Comparison of ENCODE assay signal across 21 cellular contexts in the genomic region with DNA sequence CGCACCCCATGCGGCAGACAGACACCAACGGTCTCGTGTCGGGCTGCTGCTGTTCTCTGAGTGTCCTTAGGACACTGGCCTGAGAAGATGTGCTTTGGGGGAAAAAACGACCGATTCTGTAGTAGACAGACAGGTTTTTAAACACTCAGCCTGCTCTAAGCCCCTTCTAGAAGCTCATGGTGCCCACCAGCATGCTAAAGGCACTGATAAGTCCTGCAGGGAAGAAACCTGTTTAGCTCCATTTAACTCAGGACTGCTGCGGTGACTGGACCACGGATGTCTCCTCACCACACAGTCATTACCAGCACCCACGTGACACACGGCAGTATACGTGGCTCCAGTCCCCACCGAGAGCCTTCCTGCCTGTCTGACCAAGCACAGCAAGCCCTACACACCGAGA. TPM values are rescaled to one million over a fixed set of nuclear protein-coding genes. Genes with fewer than 3 reads are reported as not detected.
DNase-seq lines count a peak whose midpoint lies in the region; ATAC-seq and TF ChIP-seq lines count a peak whose summit lies in the region.
"Had no signal": no experiment of that assay in that cellular context is flagged by ENCODE, and none has a peak within 500 bp of the region (broad histone marks: within the 10 kb centered on the region; RNA-seq: fewer than 3 reads in every experiment).

No MANE protein-coding gene starts in this region.

- DNase-seq in IMR-90 (no peak), RWPE1 (ENCODE audit: low spot score) (no peak), hepatocyte (ENCODE audit: low spot score) (no peak), transverse colon (no peak), GM19240 (ENCODE audit: insufficient read length, low spot score) (no peak), C1 segment of cervical spinal cord (lab: John Stamatoyannopoulos, UW) (no peak), NCI-H187 treated with DMSO at 0.1 percent for 48 hours (lab: John Stamatoyannopoulos, UW) (no peak)
- DNase-seq: Caco-2; CD4-positive, CD25-positive, alpha-beta regulatory T cell; CD8-positive, alpha-beta T cell; DMS153; DND-41; GM23248; H9; HFFc6 had no signal

- H3K36me3 ChIP-seq in IMR-90 (ENCODE audit: control insufficient read depth, insufficient read depth, low read length) (peaks cover 23% of the 10 kb centered on the region), hepatocyte (replicated peaks; ENCODE audit: insufficient read depth, low read depth) (no peaks in the 10 kb centered on the region), transverse colon (peaks cover 0 to 8% (median 0%) of the 10 kb centered on the region in 4 donors)

- no peaks in the 10 kb centered on the region for H3K9me2 ChIP-seq in hepatocyte (replicated peaks; ENCODE audit: insufficient read depth)

- POLR2A ChIA-PET in IMR-90 (lab: Charles Lee; ENCODE audit: unreplicated experiment) = no interaction called here
- POLR2A ChIA-PET in RWPE1 (lab: Yijun Ruan, JAX; ENCODE audit: low non-redundant PET) = no interaction called here

- TF ChIP-seq EP300 in transverse colon (IDR thresholded peaks at IDR 0.05; ENCODE audit: low read depth) = no peak

- H3K4me1 ChIP-seq in IMR-90 (ENCODE audit: control insufficient read depth, insufficient read depth, low read length) (peaks cover 4% of the 10 kb centered on the region; the same call in 1 of the 2 replicates), hepatocyte (ENCODE audit: insufficient read depth) (peaks cover 4% of the 10 kb centered on the region), transverse colon (peaks cover 0 to 9% (median 3%) of the 10 kb centered on the region in 4 donors)
- H3K4me1 ChIP-seq: Caco-2 had no signal

- H3K79me2 ChIP-seq in hepatocyte = no peaks in the 10 kb centered on the region

- no peak overlapping the region for H2AK9ac ChIP-seq in IMR-90 (replicated peaks; ENCODE audit: low read depth, low read length, poor library complexity)

- no TSS peak for BruUV-seq in IMR-90 (replicated peaks; lab: Mats Ljungman, UMichigan)

- intact Hi-C loops in IMR-90 (cut with micrococcal nuclease) = no loop called here
- intact Hi-C loops in transverse colon (cut with DNase I; ENCODE audit: low total_unique reads) = no loop called here

- H2BK120ac ChIP-seq in IMR-90 (ENCODE audit: low read depth, low read length) = no peak overlapping the region

- no peak overlapping the region for H2BK5ac ChIP-seq in IMR-90 (ENCODE audit: low read depth, low read length, poor library complexity, severe bottlenecking)

- in situ Hi-C loops in IMR-90 (cut with MboI; ENCODE audit: low sequenced_read_pairs) = no loop called here
- in situ Hi-C loops in transverse colon (cut with MboI; ENCODE audit: low pct_ligation_motif_present in 1 of 4, low pct_unique_long_range_greater_than_20kb in 1 of 4, low sequenced_read_pairs in 3 of 4) = no loop called here

- H3K9me3 ChIP-seq in IMR-90 (ENCODE audit: control insufficient read depth, insufficient read depth, low read length) (no peaks in the 10 kb centered on the region), hepatocyte (ENCODE audit: low read depth) (no peaks in the 10 kb centered on the region), transverse colon (no peaks in the 10 kb centered on the region)
- H3K9me3 ChIP-seq: Caco-2 had no signal

- H3K4me3 ChIP-seq in IMR-90 (ENCODE audit: insufficient read depth, low read depth, low read length) = no peak overlapping the region
- no peak overlapping the region for H3K4me3 ChIP-seq in hepatocyte
- H3K4me3 ChIP-seq in transverse colon = no peak overlapping the region
- H3K4me3 ChIP-seq: GM23248 had no signal

- H2AFZ ChIP-seq in IMR-90 (replicated peaks; ENCODE audit: low read length, poor library complexity) (no peak overlapping the region), hepatocyte (no peak overlapping the region)
- H2AFZ ChIP-seq: GM23248 had no signal

- H4K8ac ChIP-seq in IMR-90 (ENCODE audit: low read depth in 2 of 2, low read length in 2 of 2) = no peak overlapping the region

- H3K23ac ChIP-seq in IMR-90 (ENCODE audit: low read depth, low read length) = no peak overlapping the region

- H2BK15ac ChIP-seq in IMR-90 (ENCODE audit: low read depth, low read length) = no peak overlapping the region

- dilution Hi-C loops in IMR-90 (cut with HindIII; ENCODE audit: low sequenced_read_pairs, unreplicated experiment) = no loop called here

- CTCF ChIA-PET in IMR-90 (lab: Yijun Ruan, JAX) = no interaction called here
- CTCF ChIA-PET in RWPE1 (lab: Yijun Ruan, JAX) = no interaction called here

- no peak overlapping the region for H3K14ac ChIP-seq in IMR-90 (replicated peaks; ENCODE audit: low read depth, low read length)

- H3K9me1 ChIP-seq in IMR-90 (ENCODE audit: insufficient read depth, low read length) = no peaks in the 10 kb centered on the region

- no peak for ATAC-seq in IMR-90 (ENCODE audit: low read depth)
- ATAC-seq: CD8-positive, alpha-beta T cell; HCT116 had no signal

- no peak for TF ChIP-seq CTCF in IMR-90 (conservative IDR thresholded peaks at IDR 0.05; ENCODE audit: low read depth, low read length)
- no peak for TF ChIP-seq CTCF in RWPE1 (conservative IDR thresholded peaks at IDR 0.05; ENCODE audit: low read depth)
- TF ChIP-seq CTCF in hepatocyte (IDR thresholded peaks at IDR 0.05; ENCODE audit: poor library complexity) = no peak
- no peak for TF ChIP-seq CTCF in transverse colon (IDR thresholded peaks at IDR 0.05)

- no peaks in the 10 kb centered on the region for H3K27me3 ChIP-seq in IMR-90 (ENCODE audit: control insufficient read depth, insufficient read depth, low read length)
- H3K27me3 ChIP-seq in hepatocyte = no peaks in the 10 kb centered on the region
- H3K27me3 ChIP-seq in transverse colon = no peaks in the 10 kb centered on the region

- H3K4ac ChIP-seq in IMR-90 (ENCODE audit: low read depth, low read length) = no peak overlapping the region

- H2BK20ac ChIP-seq in IMR-90 (ENCODE audit: low read depth, low read length) = no peak overlapping the region

- H4K5ac ChIP-seq in IMR-90 (ENCODE audit: low read depth, low read length) = no peak overlapping the region; the same call in 1 of the 2 replicates

- H4K20me1 ChIP-seq in IMR-90 (ENCODE audit: insufficient read depth, low read length) (peaks cover 4% of the 10 kb centered on the region; the same call in 1 of the 2 replicates), hepatocyte (ENCODE audit: insufficient read depth, poor library complexity, severe bottlenecking) (no peaks in the 10 kb centered on the region)

- no peak overlapping the region for H3K9ac ChIP-seq in IMR-90 (ENCODE audit: low read depth, low read length)
- H3K9ac ChIP-seq: GM23248 had no signal

- H4K91ac ChIP-seq in IMR-90 (ENCODE audit: insufficient read depth, low read depth, low read length) = no peak overlapping the region

- TF ChIP-seq RAD21 in IMR-90 (IDR thresholded peaks at IDR 0.05; ENCODE audit: low read length) = no peak

- no peak overlapping the region for H3K4me2 ChIP-seq in IMR-90 (ENCODE audit: low read depth, low read length)
- no peak overlapping the region for H3K4me2 ChIP-seq in hepatocyte

- 82% methylated on average over 7 of the region's 14 CpGs; no CpG with 5 or more reads in 1 of the 2 experiments for WGBS in IMR-90 (ENCODE audit: extremely low coverage in 2 of 2, insufficient read length in 1 of 2), 2 experiments
- WGBS in hepatocyte (ENCODE audit: low lambda C conversion rate, missing lambda C conversion rate) = 92% methylated on average over 14 of the region's 14 CpGs
- WGBS in transverse colon (ENCODE audit: low coverage in 1 of 2), 2 donors = 90% methylated on average over 14 of the region's 14 CpGs; no CpG with 5 or more reads in 1 of the 2 donors

- no peak overlapping the region for H3K56ac ChIP-seq in IMR-90 (ENCODE audit: extremely low read depth, insufficient read depth, low read length)

- TF ChIP-seq POLR2A in IMR-90 (IDR thresholded peaks at IDR 0.05; ENCODE audit: low read depth, low read length) (no peak), transverse colon (IDR thresholded peaks at IDR 0.05) (no peak)

- no peaks in the 10 kb centered on the region for H3K79me1 ChIP-seq in IMR-90 (ENCODE audit: low read depth in 1 of 2, low read length in 2 of 2)

- peak overlapping the region; percentile 45; the same call in 1 of the 2 replicates for H3K27ac ChIP-seq in IMR-90 (ENCODE audit: insufficient read depth, low read length)
- peak overlapping the region; percentile 30 for H3K27ac ChIP-seq in RWPE1
- H3K27ac ChIP-seq in hepatocyte = peak overlapping the region; percentile 90
- peak overlapping the region in 3 of 4 donors; percentile 15 to 55 (median 25) for H3K27ac ChIP-seq in transverse colon
- H3K27ac ChIP-seq: C4-2B, GM23248 had no signal

- no peak overlapping the region for H2AK5ac ChIP-seq in IMR-90 (ENCODE audit: low read depth, low read length)

- no peak overlapping the region; the same call in 1 of the 2 replicates for H3K18ac ChIP-seq in IMR-90 (ENCODE audit: low read depth, low read length)

RNA-seq across cellular contexts. Expression of a gene that starts 19.1 kb away (rescaled TPM):
- total RNA-seq in IMR-90 (2012; rRNA removed) = 40.5 and 41.7 TPM in 2 replicates
- 157 and 209 TPM in 2 replicates for polyA plus RNA-seq in IMR-90 (2012; rRNA removed)
- 109 and 184 TPM in 2 replicates for polyA plus RNA-seq in IMR-90 (2012; cell fraction: cytosol; rRNA removed)
- 87.9 and 240 TPM in 2 replicates for polyA plus RNA-seq in IMR-90 (2012; cell fraction: nucleus; rRNA removed; ENCODE audit: low replicate concordance)
- 101 and 119 TPM in 2 replicates for total RNA-seq in hepatocyte
- 237 and 273 TPM in 2 replicates for polyA plus RNA-seq in hepatocyte
- 100 to 1,000 TPM in 2 of 4 donors, 10 to 100 TPM in 2; 81.6 to 221 (median 149) TPM for total RNA-seq in transverse colon

RNA-seq across cellular contexts. Expression of a gene that starts 26.0 kb away (rescaled TPM):
- 7.2 TPM in 2 replicates for total RNA-seq in IMR-90 (2012; rRNA removed)
- polyA plus RNA-seq in IMR-90 (2012; rRNA removed) = 30.2 and 32.5 TPM in 2 replicates
- polyA plus RNA-seq in IMR-90 (2012; cell fraction: cytosol; rRNA removed) = 28.6 and 42.1 TPM in 2 replicates
- polyA plus RNA-seq in IMR-90 (2012; cell fraction: nucleus; rRNA removed; ENCODE audit: low replicate concordance) = 24.8 and 44.6 TPM in 2 replicates
- total RNA-seq in hepatocyte = 19.6 and 22.4 TPM in 2 replicates
- 38.9 and 53.5 TPM in 2 replicates for polyA plus RNA-seq in hepatocyte
- 100 to 1,000 TPM in 1 of 4 donors, 10 to 100 TPM in 3; 45.7 to 101 (median 75.6) TPM for total RNA-seq in transverse colon

RNA-seq across cellular contexts. Expression of a gene that starts 26.1 kb away (rescaled TPM):
- 84.2 and 102 TPM in 2 replicates for total RNA-seq in IMR-90 (2012; rRNA removed)
- polyA plus RNA-seq in IMR-90 (2012; rRNA removed) = 109 and 112 TPM in 2 replicates
- 69.3 and 87.7 TPM in 2 replicates for polyA plus RNA-seq in IMR-90 (2012; cell fraction: cytosol; rRNA removed)
- polyA plus RNA-seq in IMR-90 (2012; cell fraction: nucleus; rRNA removed; ENCODE audit: low replicate concordance) = 45.7 and 54.3 TPM in 2 replicates
- 58.7 and 70.8 TPM in 2 replicates for total RNA-seq in hepatocyte
- polyA plus RNA-seq in hepatocyte = 191 and 215 TPM in 2 replicates
- total RNA-seq in transverse colon = 10 to 100 TPM in 3 of 4 donors, 1 to 10 TPM in 1; 9.8 to 34.4 (median 19.7) TPM

RNA-seq across cellular contexts. Expression of a gene that starts 27.2 kb away (rescaled TPM):
- total RNA-seq in IMR-90 (2012; rRNA removed) = 3.2 and 4.7 TPM in 2 replicates
- polyA plus RNA-seq in IMR-90 (2012; rRNA removed) = 11.8 and 13.2 TPM in 2 replicates
- 6.8 and 10.7 TPM in 2 replicates for polyA plus RNA-seq in IMR-90 (2012; cell fraction: cytosol; rRNA removed)
- polyA plus RNA-seq in IMR-90 (2012; cell fraction: nucleus; rRNA removed; ENCODE audit: low replicate concordance) = 4.7 and 22.2 TPM in 2 replicates
- 5.2 and 6.9 TPM in 2 replicates for total RNA-seq in hepatocyte
- 5.1 and 6.8 TPM in 2 replicates for polyA plus RNA-seq in hepatocyte
- 10 to 100 TPM in 1 of 4 donors, 1 to 10 TPM in 2, not detected in 1; 3.8 to 12.5 (median 6.7) TPM for total RNA-seq in transverse colon

RNA-seq across cellular contexts. Expression of a gene that starts 35.7 kb away (rescaled TPM):
- total RNA-seq in IMR-90 (2012; rRNA removed) = not detected in 2 replicates
- not detected in 2 replicates for polyA plus RNA-seq in IMR-90 (2012; rRNA removed)
- polyA plus RNA-seq in IMR-90 (2012; cell fraction: cytosol; rRNA removed) = not detected in 2 replicates
- not detected in 2 replicates for polyA plus RNA-seq in IMR-90 (2012; cell fraction: nucleus; rRNA removed; ENCODE audit: low replicate concordance)
- not detected in 2 replicates for total RNA-seq in hepatocyte
- not detected in 2 replicates for polyA plus RNA-seq in hepatocyte
- not detected for total RNA-seq in transverse colon
- total RNA-seq: A172; A673; Caco-2; CD4-positive, CD25-positive, alpha-beta regulatory T cell; CD8-positive, alpha-beta T cell; GM23248; H4; H9; HFFc6 had no signal
- polyA plus RNA-seq: BJ; CD4-positive, CD25-positive, alpha-beta regulatory T cell; GM23248 had no signal

Comparison
In these comparisons a context has a peak if more than half of its experiments do, and no peak if none do; other contexts are left out.
1. H3K27ac ChIP-seq: peak in every context shown above with its lines; median percentile 90 in hepatocyte; 45 in IMR-90; 30 in RWPE1; 25 in transverse colon.